ENCODE assay signal across 22 cellular contexts in genomic region chr9:33430942-33431341, GRCh38. TPM values are rescaled to one million over a fixed set of nuclear protein-coding genes. Genes with fewer than 3 reads are reported as not detected.
DNase-seq lines count a peak whose midpoint lies in the region; ATAC-seq, FAIRE-seq and TF ChIP-seq lines count a peak whose summit lies in the region.
"Had no signal": no experiment of that assay in that cellular context is flagged by ENCODE, and none has a peak within 500 bp of the region (broad histone marks: within the 10 kb centered on the region; RNA-seq: fewer than 3 reads in every experiment).

No MANE protein-coding gene starts in this region.

- no peaks in the 10 kb centered on the region for H3K9me2 ChIP-seq in HCT116 (ENCODE audit: insufficient read depth)

- TF ChIP-seq RAD21 in HCT116 (IDR thresholded peaks at IDR 0.05; ENCODE audit: low read depth) (no peak), K562 (CRISPR knock-in tag; conservative IDR thresholded peaks at IDR 0.05 in 1 of 2, IDR thresholded peaks at IDR 0.05 in 1 of 2) (no peak)

- RAD21 ChIA-PET in HCT116 (lab: Charles Lee; ENCODE audit: low non-redundant PET in 1 of 2, low total read pairs in 2 of 2, uncharacterized antibody in 2 of 2, unreplicated experiment in 2 of 2), result interaction anchor here in 1 of 2 experiments (0.6 kb wide), 1 partner anchor 12 kb away, joined by 4 read pairs; no protein-coding TSS in a partner anchor

- no peaks in the 10 kb centered on the region for H3K9me3 ChIP-seq in HCT116 (ENCODE audit: control insufficient read depth in 1 of 2, insufficient read depth in 1 of 2, low read depth in 1 of 2, low read length in 2 of 2)
- H3K9me3 ChIP-seq in K562 (replicated peaks; ENCODE audit: control insufficient read depth, insufficient read depth, low read depth, low read length), result no peaks in the 10 kb centered on the region
- H3K9me3 ChIP-seq: SJSA1, transverse colon had no signal

- peak; percentile 34; the same call in 1 of the 2 replicates for ATAC-seq in HCT116
- ATAC-seq in K562, result peak; percentile 78
- ATAC-seq in HG03196 (IDR thresholded peaks at IDR 0.05; ENCODE audit: unreplicated experiment), result no peak
- no peak for ATAC-seq in HG03025 (IDR thresholded peaks at IDR 0.05; ENCODE audit: low FRiP score, unreplicated experiment)
- ATAC-seq: activated CD4-positive, CD25-positive, alpha-beta regulatory T cell treated with anti-CD3 and anti-CD28 coated beads, Interleukin-2, amount 50 U/mL, for 24 hours; PC-3; stimulated activated naive B cell treated with anti-CD40 and anti-IgM and Interleukin-4, amounts not matched to agents 10 μg/mL and 1 μg/mL and 100 μg/mL, for 72 hours; T-helper 17 cell had no signal

- H3K9me1 ChIP-seq in K562 (ENCODE audit: control insufficient read depth, insufficient read depth, low read length), result no peaks in the 10 kb centered on the region

- no peak overlapping the region for H3K4me2 ChIP-seq in HCT116 (ENCODE audit: low read length)
- no peak overlapping the region for H3K4me2 ChIP-seq in K562 (ENCODE audit: insufficient read depth, low read length)

- 0% methylated on average over 1 of the region's 1 CpG for WGBS in K562 (ENCODE audit: insufficient coverage, low coverage, missing lambda C conversion rate)

- no peaks in the 10 kb centered on the region for H4K20me1 ChIP-seq in HCT116 (ENCODE audit: insufficient read depth)
- no peaks in the 10 kb centered on the region for H4K20me1 ChIP-seq in K562 (replicated peaks; ENCODE audit: control insufficient read depth, insufficient read depth, low read length)

- H2AFZ ChIP-seq in HCT116 (ENCODE audit: low read depth, low read length, poor library complexity, severe bottlenecking) (no peak overlapping the region), K562 (ENCODE audit: low read depth, low read length) (peak overlapping the region; percentile 74)

- no peak for TF ChIP-seq EP300 in K562 (IDR thresholded peaks at IDR 0.05; ENCODE audit: low read length)

- BruUV-seq in HCT116 (replicated peaks; lab: Mats Ljungman, UMichigan) (no TSS peak), K562 (replicated peaks; lab: Mats Ljungman, UMichigan) (no TSS peak)

- H3K36me3 ChIP-seq in HCT116 (ENCODE audit: control insufficient read depth in 1 of 2, insufficient read depth in 2 of 2, low read length in 2 of 2) (no peaks in the 10 kb centered on the region), K562 (ENCODE audit: control insufficient read depth, insufficient read depth, low read length) (no peaks in the 10 kb centered on the region)
- H3K36me3 ChIP-seq: SJSA1, transverse colon had no signal

- FAIRE-seq in K562 (lab: Jason Lieb, UNC), result peak; percentile 77
- FAIRE-seq: HTR-8/SVneo had no signal

- H3K4me1 ChIP-seq in HCT116 (ENCODE audit: control insufficient read depth in 1 of 2, insufficient read depth in 2 of 2, low read length in 2 of 2) (peaks cover 0 to 9% of the 10 kb centered on the region in 2 experiments; a peak in 2 of 4 replicates), K562 (replicated peaks in 1 of 2; ENCODE audit: control insufficient read depth in 2 of 2, insufficient read depth in 2 of 2, low read length in 2 of 2) (peaks cover 33 to 35% of the 10 kb centered on the region in 2 experiments)
- H3K4me1 ChIP-seq: SJSA1, transverse colon had no signal

- CTCF ChIA-PET in HCT116 (lab: Charles Lee) (interaction anchor here (1.0 to 4.6 kb wide), 2 partner anchors 20 to 22 kb away, joined by 3 to 22 read pairs; no protein-coding TSS in a partner anchor), K562 (lab: Yijun Ruan, JAX; ENCODE audit: low intra/inter-chr PET ratio) (no interaction called here)

- peak; percentile 35 for DNase-seq in AG10803 (ENCODE audit: low read depth)
- DNase-seq in HCT116 (ENCODE audit: low read depth, low spot score), result no peak
- peak; percentile 53 to 64 (median 59) for DNase-seq in K562 (ENCODE audit: extremely low read depth in 1 of 4, low spot score in 3 of 4)
- DNase-seq in myocyte (ENCODE audit: low read depth), result peak; percentile 74
- DNase-seq in NCI-H446 treated with DMSO at 0.1 percent for 48 hours (lab: John Stamatoyannopoulos, UW), result no peak
- no peak for DNase-seq in DMS 273 (lab: John Stamatoyannopoulos, UW; ENCODE audit: unreplicated experiment)
- DNase-seq: left cardiac atrium; midbrain; NCI-H1436; NCI-H748 treated with DMSO at 0.1 percent for 48 hours; PC-3; stimulated activated naive B cell treated with anti-CD40 and anti-IgM and Interleukin-4, amounts not matched to agents 10 μg/mL and 1 μg/mL and 100 μg/mL, for 72 hours; T-helper 17 cell; transverse colon had no signal

- H3K27ac ChIP-seq in HCT116 (ENCODE audit: low read depth, low read length) (no peak overlapping the region), K562 (ENCODE audit: extremely low read depth, low read depth, low read length) (no peak overlapping the region)
- H3K27ac ChIP-seq: SJSA1, transverse colon had no signal

- in situ Hi-C loops in K562 (cut with MboI), result no loop called here

- TF ChIP-seq CTCF in AG10803 (conservative IDR thresholded peaks at IDR 0.05; ENCODE audit: low read length) (no peak), HCT116 (IDR thresholded peaks at IDR 0.05 in 2 of 3, conservative IDR thresholded peaks at IDR 0.05 in 1 of 3; ENCODE audit: borderline replicate concordance in 1 of 3, insufficient read depth in 1 of 3, low read depth in 2 of 3, low read length in 2 of 3) (no peak), K562 (IDR thresholded peaks at IDR 0.05 in 2 of 3, conservative IDR thresholded peaks at IDR 0.05 in 1 of 3; ENCODE audit: insufficient read depth in 2 of 3, low read depth in 1 of 3, low read length in 3 of 3) (no peak)

- H3K4me3 ChIP-seq in AG10803 (ENCODE audit: low read length) (no peak overlapping the region), HCT116 (replicated peaks in 1 of 2; ENCODE audit: low read depth in 1 of 2, low read length in 2 of 2) (no peak overlapping the region), K562 (no peak overlapping the region)
- H3K4me3 ChIP-seq: SJSA1, transverse colon had no signal

- H3K79me2 ChIP-seq in HCT116 (ENCODE audit: insufficient read depth, low read length) (no peaks in the 10 kb centered on the region), K562 (ENCODE audit: control insufficient read depth, insufficient read depth, low read length) (no peaks in the 10 kb centered on the region)

- POLR2A ChIA-PET in HCT116 (lab: Charles Lee), result no interaction called here
- POLR2A ChIA-PET in K562 (lab: Yijun Ruan, JAX), result interaction anchor here (0.7 to 1.3 kb wide), 2 partner anchors 57 to 168 kb away, joined by 3 to 4 read pairs; no protein-coding TSS in a partner anchor

- TF ChIP-seq POLR2A in HCT116 (IDR thresholded peaks at IDR 0.05; ENCODE audit: borderline replicate concordance, extremely low read depth, insufficient read depth, insufficient read length) (no peak), K562 (conservative IDR thresholded peaks at IDR 0.05) (no peak)

- H3K9ac ChIP-seq in HCT116 (ENCODE audit: low read length), result no peak overlapping the region
- peak overlapping the region in 1 of 2 experiments; percentile 58; a peak in 1 of 4 replicates for H3K9ac ChIP-seq in K562 (ENCODE audit: insufficient read depth in 1 of 2, low read depth in 2 of 2, low read length in 2 of 2)

- no peaks in the 10 kb centered on the region for H3K27me3 ChIP-seq in HCT116 (ENCODE audit: insufficient read depth, low read length)
- no peaks in the 10 kb centered on the region for H3K27me3 ChIP-seq in K562 (ENCODE audit: control insufficient read depth in 2 of 2, insufficient read depth in 2 of 2, low read length in 2 of 2)
- H3K27me3 ChIP-seq: SJSA1, transverse colon had no signal

- intact Hi-C loops in HCT116 (cut with micrococcal nuclease) (no loop called here), K562 (cut with micrococcal nuclease) (no loop called here)

RNA-seq across cellular contexts. Expression of gene AQP3, which starts 16.5 kb away (rescaled TPM):
- total RNA-seq in HCT116 (2021; ENCODE audit: unreplicated experiment) (5.5 TPM), K562 (2014; rRNA removed) (17.6 and 26.9 TPM in 2 replicates), K562 (2014; rRNA removed; fragmentation: Illumina TruSeq; extraction: Trizol) (11.1 and 12.8 TPM in 2 replicates), K562 (2015; rRNA removed; fragmentation: Illumina TruSeq; extraction: Trizol) (13.3 and 15.1 TPM in 2 replicates), K562 (2021) (25.5 and 27.1 TPM in 2 replicates), myocyte (89.2 and 113 TPM in 2 replicates)
- polyA plus RNA-seq in HCT116 (2012), result 2.1 and 3.1 TPM in 2 replicates
- total RNA-seq in K562 (2011; cell fraction: chromatin; rRNA removed; ENCODE audit: low replicate concordance), result 13.3 and 46.7 TPM in 2 replicates
- 57.8 and 76.0 TPM in 2 replicates for total RNA-seq in K562 (2011; cell fraction: nucleolus; rRNA removed)
- 30.8 and 35.2 TPM in 2 replicates for total RNA-seq in K562 (2011; cell fraction: nucleoplasm; rRNA removed)
- polyA plus RNA-seq in K562 (2011; rRNA removed) (25.8 and 31.5 TPM in 2 replicates), K562 (2014; fragmentation: Illumina TruSeq; extraction: Trizol) (25.0 and 30.0 TPM in 2 replicates), K562 (2014; fragmentation: Nextera tagmentation; extraction: Ambion mirVana) (1 to 10 TPM; 4.2 to 6.0 TPM), K562 (2014; rRNA removed) (25.3 and 29.9 TPM in 2 replicates)
- 51.7 and 150 TPM in 2 replicates for polyA plus RNA-seq in K562 (2011; cell fraction: cytosol; rRNA removed)
- 29.5 and 64.4 TPM in 2 replicates for polyA plus RNA-seq in K562 (2011; cell fraction: nucleus; rRNA removed)
- 11.3 and 35.0 TPM in 2 replicates for polyA plus RNA-seq in K562 (2012)
- polyA minus RNA-seq in K562 (2011; rRNA and poly(A)+ RNA removed), result 12.9 and 30.5 TPM in 2 replicates
- polyA minus RNA-seq in K562 (2011; cell fraction: cytosol; rRNA and poly(A)+ RNA removed), result 34.6 and 39.6 TPM in 2 replicates
- polyA minus RNA-seq in K562 (2011; cell fraction: nucleus; rRNA and poly(A)+ RNA removed), result 6.3 and 7.5 TPM in 2 replicates
- 19.0 TPM for polyA plus RNA-seq in myocyte (2012)
- total RNA-seq: SJSA1 had no signal
- polyA plus RNA-seq: neural cell had no signal

RNA-seq across cellular contexts. Expression of gene AQP7, which starts 28.6 kb away (rescaled TPM):
- total RNA-seq in HCT116 (2021; ENCODE audit: unreplicated experiment) (0.96 TPM), K562 (2014; rRNA removed) (not detected in 2 replicates), K562 (2014; rRNA removed; fragmentation: Illumina TruSeq; extraction: Trizol) (0.06 TPM in 1 of 2 replicates, not detected in the other), K562 (2015; rRNA removed; fragmentation: Illumina TruSeq; extraction: Trizol) (not detected in 2 replicates), K562 (2021) (0.04 and 0.13 TPM in 2 replicates), myocyte (0.10 and 0.48 TPM in 2 replicates)
- 0.20 and 0.21 TPM in 2 replicates for polyA plus RNA-seq in HCT116 (2012)
- 0.70 and 1.6 TPM in 2 replicates for total RNA-seq in K562 (2011; cell fraction: chromatin; rRNA removed; ENCODE audit: low replicate concordance)
- total RNA-seq in K562 (2011; cell fraction: nucleolus; rRNA removed), result 0.50 and 1.3 TPM in 2 replicates
- total RNA-seq in K562 (2011; cell fraction: nucleoplasm; rRNA removed), result 1.3 and 2.0 TPM in 2 replicates
- polyA plus RNA-seq in K562 (2011; rRNA removed) (0.50 and 0.53 TPM in 2 replicates), K562 (2014; fragmentation: Illumina TruSeq; extraction: Trizol) (0.07 and 0.15 TPM in 2 replicates), K562 (2014; fragmentation: Nextera tagmentation; extraction: Ambion mirVana) (under 1 TPM in 1 of 2 experiments, not detected in 1; 0.11 TPM), K562 (2014; rRNA removed) (0.04 and 0.46 TPM in 2 replicates)
- 0.25 and 1.5 TPM in 2 replicates for polyA plus RNA-seq in K562 (2011; cell fraction: cytosol; rRNA removed)
- polyA plus RNA-seq in K562 (2011; cell fraction: nucleus; rRNA removed), result 1.5 and 1.9 TPM in 2 replicates
- polyA plus RNA-seq in K562 (2012), result 0.17 and 0.66 TPM in 2 replicates
- polyA minus RNA-seq in K562 (2011; rRNA and poly(A)+ RNA removed), result 0.18 and 0.81 TPM in 2 replicates
- polyA minus RNA-seq in K562 (2011; cell fraction: cytosol; rRNA and poly(A)+ RNA removed), result not detected in 2 replicates
- 0.22 TPM in 1 of 2 replicates, not detected in the other for polyA minus RNA-seq in K562 (2011; cell fraction: nucleus; rRNA and poly(A)+ RNA removed)
- 0.35 TPM for polyA plus RNA-seq in myocyte (2012)
- total RNA-seq: PC-3, pulmonary artery endothelial cell, SJSA1 had no signal
- polyA plus RNA-seq: BJ, neural cell had no signal

RNA-seq across cellular contexts. Expression of gene NOL6, which starts 42.8 kb away (rescaled TPM):
- total RNA-seq in HCT116 (2021; ENCODE audit: unreplicated experiment) (36.4 TPM), K562 (2014; rRNA removed) (23.0 and 37.0 TPM in 2 replicates), K562 (2014; rRNA removed; fragmentation: Illumina TruSeq; extraction: Trizol) (23.0 and 27.0 TPM in 2 replicates), K562 (2015; rRNA removed; fragmentation: Illumina TruSeq; extraction: Trizol) (29.8 and 31.0 TPM in 2 replicates), K562 (2021) (58.9 and 61.1 TPM in 2 replicates), myocyte (32.3 and 33.5 TPM in 2 replicates)
- 19.3 and 19.6 TPM in 2 replicates for polyA plus RNA-seq in HCT116 (2012)
- 80.3 and 225 TPM in 2 replicates for total RNA-seq in K562 (2011; cell fraction: chromatin; rRNA removed; ENCODE audit: low replicate concordance)
- total RNA-seq in K562 (2011; cell fraction: nucleolus; rRNA removed), result 122 and 123 TPM in 2 replicates
- 77.3 and 80.3 TPM in 2 replicates for total RNA-seq in K562 (2011; cell fraction: nucleoplasm; rRNA removed)
- polyA plus RNA-seq in K562 (2011; rRNA removed) (23.5 and 42.1 TPM in 2 replicates), K562 (2014; fragmentation: Illumina TruSeq; extraction: Trizol) (49.9 and 51.2 TPM in 2 replicates), K562 (2014; fragmentation: Nextera tagmentation; extraction: Ambion mirVana) (1 to 10 TPM; 7.7 to 9.4 TPM), K562 (2014; rRNA removed) (33.5 and 35.0 TPM in 2 replicates)
- 21.5 and 30.8 TPM in 2 replicates for polyA plus RNA-seq in K562 (2011; cell fraction: cytosol; rRNA removed)
- 106 and 124 TPM in 2 replicates for polyA plus RNA-seq in K562 (2011; cell fraction: nucleus; rRNA removed)
- polyA plus RNA-seq in K562 (2012), result 25.7 and 37.3 TPM in 2 replicates
- 24.9 and 28.2 TPM in 2 replicates for polyA minus RNA-seq in K562 (2011; rRNA and poly(A)+ RNA removed)
- 21.5 and 28.5 TPM in 2 replicates for polyA minus RNA-seq in K562 (2011; cell fraction: cytosol; rRNA and poly(A)+ RNA removed)
- polyA minus RNA-seq in K562 (2011; cell fraction: nucleus; rRNA and poly(A)+ RNA removed), result 39.3 and 50.3 TPM in 2 replicates
- polyA plus RNA-seq in myocyte (2012), result 29.2 TPM

Comparison
In these comparisons a context has a peak if more than half of its experiments do, and no peak if none do; other contexts are left out.
1. DNase-seq: peak in AG10803 (single experiment), K562 (4 of 4) and myocyte (single experiment); none in HCT116 (single experiment), NCI-H446 treated with DMSO at 0.1 percent for 48 hours (single experiment) and DMS 273 (single experiment).
2. ATAC-seq: peak in HCT116 (single experiment) and K562 (single experiment); none in HG03196 (single experiment) and HG03025 (single experiment).